ENCODE assay signal across 31 cellular contexts in the genomic region with DNA sequence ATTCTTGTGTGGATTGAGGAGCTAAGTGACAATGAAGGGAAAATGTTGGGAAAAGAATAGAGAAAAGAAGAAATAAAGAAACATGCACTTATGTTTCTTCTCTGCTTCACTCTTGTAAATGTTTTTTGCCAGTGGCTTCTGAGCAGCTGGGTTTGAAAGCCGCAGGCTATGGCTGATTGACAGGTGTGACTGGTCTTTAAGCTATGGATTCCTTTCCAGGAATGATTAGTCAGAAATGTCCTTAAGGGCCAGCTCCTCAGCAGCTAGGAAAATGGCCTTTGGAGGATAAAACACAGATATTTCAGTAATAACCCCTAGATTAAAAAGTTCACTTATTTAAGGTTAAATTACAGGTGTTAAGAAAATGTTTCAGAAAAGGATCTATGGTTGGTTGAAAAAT. TPM values are rescaled to one million over a fixed set of nuclear protein-coding genes. Genes with fewer than 3 reads are reported as not detected.
DNase-seq lines count a peak whose midpoint lies in the region; ATAC-seq and TF ChIP-seq lines count a peak whose summit lies in the region.
"Had no signal": no experiment of that assay in that cellular context is flagged by ENCODE, and none has a peak within 500 bp of the region (broad histone marks: within the 10 kb centered on the region; RNA-seq: fewer than 3 reads in every experiment).

No MANE protein-coding gene starts in this region.

- no peaks in the 10 kb centered on the region for H3K36me3 ChIP-seq in psoas muscle (ENCODE audit: insufficient read depth in 1 of 2, low read depth in 1 of 2)
- H3K36me3 ChIP-seq: left lung, neural progenitor cell, Peyer's patch, stomach, thyroid gland had no signal

- H3K4me3 ChIP-seq in epithelial cell of esophagus (ENCODE audit: low read length) (no peak overlapping the region), psoas muscle (no peak overlapping the region)
- H3K4me3 ChIP-seq: left lung, neural progenitor cell, Peyer's patch, stomach, thyroid gland had no signal

- peak; percentile 18 for DNase-seq in ELR (ENCODE audit: low read depth)
- DNase-seq in RKO (ENCODE audit: low spot score) = peak; percentile 30
- DNase-seq in epithelial cell of esophagus (ENCODE audit: low read depth) = peak; percentile 69
- no peak for DNase-seq in psoas muscle
- no peak for DNase-seq in GM03348 (ENCODE audit: low spot score)
- DNase-seq: activated CD4-positive, alpha-beta T cell treated with anti-CD3 and anti-CD28 coated beads for 48 hours; activated naive CD4-positive, alpha-beta T cell treated with anti-CD3 and anti-CD28 coated beads, Interleukin-2, amount 50 U/mL, for 16 hours; amniotic stem cell; CD8-positive, alpha-beta memory T cell; GF-D8; GOT3; hypothalamus; Karpas-422; left lung; mesenchymal stem cell; MV-4-11; NCI-H1436; NCI-H226; NCI-H69; Peyer's patch; right cardiac atrium; stomach; T-cell; thyroid gland had no signal

- TF ChIP-seq CTCF in epithelial cell of esophagus (IDR thresholded peaks at IDR 0.05; ENCODE audit: insufficient read depth, low read depth, low read length, missing control alignments) (no peak), psoas muscle (IDR thresholded peaks at IDR 0.05) (no peak)

- 21 to 35% (median 31%) methylated on average over 1 of the region's 1 CpG for WGBS in psoas muscle, 3 donors

- intact Hi-C loops in psoas muscle (cut with DNase I) = no loop called here

- H3K27ac ChIP-seq in psoas muscle = peak overlapping the region; percentile 68
- H3K27ac ChIP-seq: left lung, neural progenitor cell, Peyer's patch, stomach, thyroid gland had no signal

- ATAC-seq in psoas muscle (peak; percentile 53 to 84 (median 75)), GM21360 (IDR thresholded peaks at IDR 0.05; ENCODE audit: unreplicated experiment) (no peak), HG02642 (IDR thresholded peaks at IDR 0.05; ENCODE audit: poor library complexity, unreplicated experiment) (no peak)
- ATAC-seq: left lung, right cardiac atrium, T-cell had no signal

- no peaks in the 10 kb centered on the region for H3K9me3 ChIP-seq in psoas muscle
- H3K9me3 ChIP-seq: left lung, Peyer's patch, stomach, thyroid gland had no signal

- H3K27me3 ChIP-seq in psoas muscle (ENCODE audit: insufficient read depth in 3 of 3, low read length in 2 of 3) = no peaks in the 10 kb centered on the region
- H3K27me3 ChIP-seq: left lung, neural progenitor cell, Peyer's patch, stomach, thyroid gland had no signal

- peaks cover 15% of the 10 kb centered on the region for H3K4me1 ChIP-seq in psoas muscle
- H3K4me1 ChIP-seq: Peyer's patch, stomach, thyroid gland had no signal

RNA-seq across cellular contexts. Expression of a gene that starts 6.5 kb away (rescaled TPM):
- 100 to 1,000 TPM in 3 of 4 donors, 10 to 100 TPM in 1; 89.1 to 120 (median 114) TPM for total RNA-seq in psoas muscle
- polyA plus RNA-seq in psoas muscle = 100 to 1,000 TPM in 1 of 3 donors, 10 to 100 TPM in 2; 35.4 to 224 (median 46.2) TPM

RNA-seq across cellular contexts. Expression of a gene that starts 22.7 kb away (rescaled TPM):
- not detected for total RNA-seq in psoas muscle
- under 1 TPM in 1 of 3 donors, not detected in 2; 0.01 TPM for polyA plus RNA-seq in psoas muscle
- total RNA-seq: activated T-helper 2 cell treated with anti-CD3 and anti-CD28 coated beads, Interferon-gamma antibody, Interleukin-2, Interleukin-4, amounts not matched to agents 10 μg/mL and 5 μg/mL and 100 μg/mL, durations not matched to agents 14 hours and 24 hours and 36 hours; CD8-positive, alpha-beta memory T cell; endothelial cell of umbilical vein; fibroblast of lung; left lung; right cardiac atrium; T-cell; thyroid gland had no signal
- polyA plus RNA-seq: BJ; CD8-positive, alpha-beta memory T cell; endothelial cell of umbilical vein; fibroblast of lung; right cardiac atrium; stomach had no signal

Comparison
In these comparisons a context has a peak if more than half of its experiments do, and no peak if none do; other contexts are left out.
1. DNase-seq: peak in ELR (single experiment), RKO (single experiment) and epithelial cell of esophagus (single experiment); none in psoas muscle (0 of 2) and GM03348 (single experiment).
2. ATAC-seq: peak in psoas muscle (4 of 4); none in GM21360 (single experiment) and HG02642 (single experiment).